8 cellular contexts compared by ENCODE assay signal in the genomic region with DNA sequence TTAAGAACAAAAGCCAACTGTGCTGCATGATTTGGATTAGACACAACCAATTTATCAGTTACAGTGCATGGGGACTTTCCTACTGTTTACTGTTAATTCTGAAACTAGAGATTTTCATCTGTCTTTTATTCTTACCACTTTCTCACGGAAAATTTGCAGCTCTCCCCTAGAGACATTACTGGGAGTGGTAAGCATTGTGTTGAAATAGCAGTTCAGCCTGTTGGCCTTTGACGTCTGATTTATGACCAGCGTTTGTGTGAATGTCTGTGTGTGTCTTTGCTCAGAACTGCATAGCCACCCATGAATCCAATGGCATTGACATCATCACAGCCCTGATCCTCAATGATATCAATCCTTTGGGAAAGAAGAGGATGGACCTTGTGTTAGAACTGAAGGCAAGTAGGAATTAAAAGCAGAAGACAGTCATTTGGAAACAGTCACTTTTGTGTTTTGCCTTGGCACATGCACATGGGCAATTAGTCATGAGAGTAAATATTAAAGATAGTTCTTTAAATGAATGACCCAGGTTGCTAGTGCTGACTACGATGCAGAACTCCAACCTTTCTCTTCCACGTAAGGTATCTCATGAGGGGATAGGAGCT.
DNase-seq lines count a peak whose midpoint lies in the region; ATAC-seq, FAIRE-seq and TF ChIP-seq lines count a peak whose summit lies in the region.

No MANE protein-coding gene starts in this region.

- H3K4me3 ChIP-seq in bronchial epithelial cell (ENCODE audit: low read depth, low read length) (no peak overlapping the region), smooth muscle cell (no peak overlapping the region)

- DNase-seq in DMS153 (lab: John Stamatoyannopoulos, UW) (peak; percentile 43), bronchial epithelial cell (ENCODE audit: low read depth) (peak; percentile 78), smooth muscle cell (lab: John Stamatoyannopoulos, UW; ENCODE audit: unreplicated experiment) (no peak), hypothalamus (lab: John Stamatoyannopoulos, UW) (no peak), C1 segment of cervical spinal cord (lab: John Stamatoyannopoulos, UW) (no peak), GOT3 (lab: John Stamatoyannopoulos, UW) (no peak)

- H3K27me3 ChIP-seq in bronchial epithelial cell (ENCODE audit: control insufficient read depth, insufficient read depth, low read length): no peaks in the 10 kb centered on the region
- no peaks in the 10 kb centered on the region for H3K27me3 ChIP-seq in smooth muscle cell (ENCODE audit: low read depth)

- TF ChIP-seq CTCF in bronchial epithelial cell (IDR thresholded peaks at IDR 0.05; ENCODE audit: insufficient read depth, low read length, severe bottlenecking): no peak
- no peak for TF ChIP-seq CTCF in smooth muscle cell (IDR thresholded peaks at IDR 0.05; ENCODE audit: borderline replicate concordance, insufficient read depth, poor library complexity, severe bottlenecking)

- WGBS in smooth muscle cell (ENCODE audit: low lambda C conversion rate): 54% methylated on average over 5 of the region's 5 CpGs

- H3K36me3 ChIP-seq in bronchial epithelial cell (ENCODE audit: control insufficient read depth, insufficient read depth, low read length) (no peaks in the 10 kb centered on the region), smooth muscle cell (ENCODE audit: low read depth) (no peaks in the 10 kb centered on the region)

- H3K4me1 ChIP-seq in smooth muscle cell (ENCODE audit: low read depth): no peaks in the 10 kb centered on the region

- H2AFZ ChIP-seq in smooth muscle cell (ENCODE audit: low read depth): no peak overlapping the region

- H3F3A ChIP-seq in smooth muscle cell (ENCODE audit: low read depth): peaks cover 3% of the 10 kb centered on the region

- H3K9me3 ChIP-seq in smooth muscle cell (replicated peaks; ENCODE audit: low read depth): no peaks in the 10 kb centered on the region

- FAIRE-seq in bronchial epithelial cell (lab: Jason Lieb, UNC): no peak

- ATAC-seq in GM19397 (IDR thresholded peaks at IDR 0.05; ENCODE audit: unreplicated experiment): peak; percentile 71
- peak; percentile 90 for ATAC-seq in HG03439 (IDR thresholded peaks at IDR 0.05; ENCODE audit: unreplicated experiment)

- H4K20me1 ChIP-seq in smooth muscle cell (ENCODE audit: low read depth): no peaks in the 10 kb centered on the region

- H3K27ac ChIP-seq in smooth muscle cell (ENCODE audit: low read depth): peak overlapping the region; percentile 32

- H3K79me2 ChIP-seq in smooth muscle cell (ENCODE audit: low read depth): no peaks in the 10 kb centered on the region

- no peak overlapping the region for H3K9ac ChIP-seq in smooth muscle cell (ENCODE audit: low read depth)

- H3K4me2 ChIP-seq in smooth muscle cell: peak overlapping the region; percentile 36

Comparison
In these comparisons a context has a peak if more than half of its experiments do, and no peak if none do; other contexts are left out.
1. DNase-seq: peak in DMS153 (single experiment) and bronchial epithelial cell (single experiment); none in smooth muscle cell (single experiment), hypothalamus (0 of 51), C1 segment of cervical spinal cord (0 of 14) and GOT3 (single experiment).